In the genomic region with DNA sequence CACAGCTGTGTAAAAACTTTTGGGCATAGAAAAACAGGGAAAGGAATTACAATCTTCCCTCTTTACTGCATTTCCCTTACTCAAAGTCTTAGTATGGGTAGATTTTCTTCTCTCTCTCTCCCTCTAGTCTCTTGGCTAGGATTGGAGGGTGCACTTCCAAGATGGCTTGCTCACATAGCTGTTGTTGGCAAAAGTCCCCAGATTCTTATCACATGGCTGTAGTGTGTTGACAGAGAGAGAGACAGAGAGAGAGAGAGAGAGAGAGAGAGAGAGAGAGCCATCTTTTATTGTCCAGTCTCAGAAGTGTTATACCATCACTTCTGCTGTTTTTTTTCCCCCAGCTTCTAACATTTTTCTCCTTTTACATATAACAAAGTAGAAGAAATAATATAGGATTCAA, we compare ENCODE assay signal across 1 cellular context.
TF ChIP-seq lines count a peak whose summit lies in the region.

No MANE protein-coding gene starts in this region.

TF ChIP-seq in IMR-90, 13 proteins besides CTCF, POLR2A, EP300 and RAD21 (continued from another document):
- TF ChIP-seq, protein P1, sequence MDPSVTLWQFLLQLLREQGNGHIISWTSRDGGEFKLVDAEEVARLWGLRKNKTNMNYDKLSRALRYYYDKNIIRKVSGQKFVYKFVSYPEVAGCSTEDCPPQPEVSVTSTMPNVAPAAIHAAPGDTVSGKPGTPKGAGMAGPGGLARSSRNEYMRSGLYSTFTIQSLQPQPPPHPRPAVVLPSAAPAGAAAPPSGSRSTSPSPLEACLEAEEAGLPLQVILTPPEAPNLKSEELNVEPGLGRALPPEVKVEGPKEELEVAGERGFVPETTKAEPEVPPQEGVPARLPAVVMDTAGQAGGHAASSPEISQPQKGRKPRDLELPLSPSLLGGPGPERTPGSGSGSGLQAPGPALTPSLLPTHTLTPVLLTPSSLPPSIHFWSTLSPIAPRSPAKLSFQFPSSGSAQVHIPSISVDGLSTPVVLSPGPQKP (IDR thresholded peaks at IDR 0.05; ENCODE audit: borderline replicate concordance, low read depth, low read length), result no peak
- TF ChIP-seq SMC3 (IDR thresholded peaks at IDR 0.05; ENCODE audit: low read depth, low read length) (no peak), FOS (IDR thresholded peaks at IDR 0.05; ENCODE audit: low read depth, low read length) (no peak)
